Comparison of ENCODE assay signal across 17 cellular contexts in the genomic region with DNA sequence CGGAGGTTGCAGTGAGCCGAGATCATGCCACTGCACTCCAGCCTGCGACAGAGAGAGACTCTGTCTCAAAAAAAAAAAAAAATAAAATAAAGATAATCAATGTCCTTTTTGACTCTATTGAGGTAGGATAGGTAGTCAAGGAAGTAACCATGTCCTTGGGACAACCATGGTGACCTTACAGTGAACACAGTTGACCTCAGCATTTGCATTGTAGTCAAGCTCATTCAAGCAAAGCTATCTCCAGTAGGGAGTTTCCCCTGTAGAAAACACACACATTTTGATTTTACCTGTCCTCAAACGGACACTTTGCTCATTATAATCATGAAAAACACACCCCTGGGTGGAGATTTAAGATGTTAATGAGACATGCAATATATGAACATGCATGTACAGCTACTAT.
A peak's percentile ranks its signal among the peaks of the same experiment; 100 is the strongest.
DNase-seq lines count a peak whose midpoint lies in the region; ATAC-seq and TF ChIP-seq lines count a peak whose summit lies in the region.
"Had no signal": no experiment of that assay in that cellular context is flagged by ENCODE, and none has a peak within 500 bp of the region (broad histone marks: within the 10 kb centered on the region; RNA-seq: fewer than 3 reads in every experiment).

No MANE protein-coding gene starts in this region.

- WGBS in adrenal gland, 4 donors = 83 to 92% (median 86%) methylated on average over 4 of the region's 4 CpGs

- no peaks in the 10 kb centered on the region for H3K27me3 ChIP-seq in adrenal gland
- no peaks in the 10 kb centered on the region for H3K27me3 ChIP-seq in tibial artery
- H3K27me3 ChIP-seq: dorsolateral prefrontal cortex, Peyer's patch, suprapubic skin had no signal

- H3K9me3 ChIP-seq in adrenal gland (replicated peaks in 1 of 3) (no peaks in the 10 kb centered on the region), tibial artery (no peaks in the 10 kb centered on the region)
- H3K9me3 ChIP-seq: Peyer's patch, suprapubic skin had no signal

- no peak for TF ChIP-seq POLR2A in adrenal gland (IDR thresholded peaks at IDR 0.05)

- intact Hi-C loops in adrenal gland (cut with DNase I) = no loop called here
- intact Hi-C loops in tibial artery (cut with DNase I; ENCODE audit: low total_unique reads) = no loop called here

- no peak overlapping the region for H3K4me3 ChIP-seq in adrenal gland
- H3K4me3 ChIP-seq in tibial artery = no peak overlapping the region
- H3K4me3 ChIP-seq: dorsolateral prefrontal cortex, Peyer's patch, skin epidermis, suprapubic skin had no signal

- no peak for TF ChIP-seq CTCF in adrenal gland (IDR thresholded peaks at IDR 0.05)
- no peak for TF ChIP-seq CTCF in tibial artery (IDR thresholded peaks at IDR 0.05)

- no peak for DNase-seq in SW480 (ENCODE audit: low spot score)
- no peak for DNase-seq in adrenal gland
- no peak for DNase-seq in iPS-NIHi7 (ENCODE audit: extremely low spot score)
- DNase-seq in tibial artery = no peak
- DNase-seq: dorsolateral prefrontal cortex, HFFc6, IMR-90, mesenchymal stem cell, NCI-H524 treated with DMSO at 0.1 percent for 48 hours, nucleus accumbens, Peyer's patch had no signal

- H3K27ac ChIP-seq in adrenal gland = no peak overlapping the region
- H3K27ac ChIP-seq in tibial artery = no peak overlapping the region
- H3K27ac ChIP-seq: dorsolateral prefrontal cortex, Peyer's patch, skin epidermis, suprapubic skin had no signal

- H3K36me3 ChIP-seq in adrenal gland (replicated peaks in 1 of 2) (no peaks in the 10 kb centered on the region), tibial artery (no peaks in the 10 kb centered on the region)
- H3K36me3 ChIP-seq: Peyer's patch, suprapubic skin had no signal

- ATAC-seq in GM18867 (IDR thresholded peaks at IDR 0.05; ENCODE audit: unreplicated experiment) (peak; percentile 84), GM21447 (IDR thresholded peaks at IDR 0.05; ENCODE audit: unreplicated experiment) (peak; percentile 90), HG02970 (IDR thresholded peaks at IDR 0.05; ENCODE audit: low FRiP score, unreplicated experiment) (peak; percentile 62), HG03571 (IDR thresholded peaks at IDR 0.05; ENCODE audit: unreplicated experiment) (peak; percentile 80)

- H3K4me1 ChIP-seq in adrenal gland (replicated peaks in 1 of 2) (no peaks in the 10 kb centered on the region), tibial artery (peaks cover 0 to 23% (median 8%) of the 10 kb centered on the region in 4 donors)
- H3K4me1 ChIP-seq: Peyer's patch, suprapubic skin had no signal
